Comparison of ENCODE assay signal across 8 cellular contexts in genomic region chr1:165114022-165114888, GRCh38.
DNase-seq lines count a peak whose midpoint lies in the region; ATAC-seq and TF ChIP-seq lines count a peak whose summit lies in the region.

No MANE protein-coding gene starts in this region.

- H3K36me3 ChIP-seq in liver (ENCODE audit: control insufficient read depth in 4 of 4, insufficient read depth in 3 of 4, low read depth in 1 of 4, low read length in 3 of 4): no peaks in the 10 kb centered on the region

- peak; percentile 74 for DNase-seq in DMS153 (lab: John Stamatoyannopoulos, UW)
- peak; percentile 38 for DNase-seq in HK-2 (ENCODE audit: unreplicated experiment)
- DNase-seq in NCI-H526 treated with DMSO at 0.1 percent for 48 hours (lab: John Stamatoyannopoulos, UW): peak; percentile 89
- peak; percentile 21 to 73 for DNase-seq in T47D (ENCODE audit: low read depth in 1 of 2, low spot score in 1 of 2)
- no peak for DNase-seq in T-helper 9 cell

- peak; percentile 85 to 89 for TF ChIP-seq RAD21 in liver (IDR thresholded peaks at IDR 0.05)

- in situ Hi-C loops in T47D (cut with HindIII; ENCODE audit: low pct_unique_long_range_greater_than_20kb, low sequenced_read_pairs): no loop called here

- H3K4me3 ChIP-seq in liver (ENCODE audit: low read depth in 1 of 3, low read length in 3 of 3): no peak overlapping the region

- H3K27ac ChIP-seq in liver (ENCODE audit: low read depth in 1 of 2, low read length in 2 of 2): no peak overlapping the region

- peaks cover 0 to 25% (median 0%) of the 10 kb centered on the region in 4 donors for H3K27me3 ChIP-seq in liver (ENCODE audit: control insufficient read depth in 4 of 4, insufficient read depth in 4 of 4, low read length in 3 of 4)

- WGBS in liver: 23% methylated on average over 14 of the region's 14 CpGs

- H3K4me1 ChIP-seq in liver (ENCODE audit: control insufficient read depth in 4 of 4, insufficient read depth in 4 of 4, low read length in 3 of 4): no peaks in the 10 kb centered on the region

- no peaks in the 10 kb centered on the region for H3K9me3 ChIP-seq in liver (ENCODE audit: control insufficient read depth in 4 of 4, low read length in 3 of 4)

- TF ChIP-seq CTCF in liver (IDR thresholded peaks at IDR 0.05; ENCODE audit: low read depth, low read length, missing input control): peak; percentile 81

- ATAC-seq in GM18909 (IDR thresholded peaks at IDR 0.05; ENCODE audit: poor library complexity, unreplicated experiment) (no peak), HG03159 (IDR thresholded peaks at IDR 0.05; ENCODE audit: unreplicated experiment) (no peak)

- H3K9ac ChIP-seq in liver (ENCODE audit: low read depth in 1 of 2, low read length in 2 of 2): no peak overlapping the region

TF ChIP-seq in liver, 16 proteins besides CTCF, POLR2A, EP300 and RAD21:
- TF ChIP-seq, protein P1, sequence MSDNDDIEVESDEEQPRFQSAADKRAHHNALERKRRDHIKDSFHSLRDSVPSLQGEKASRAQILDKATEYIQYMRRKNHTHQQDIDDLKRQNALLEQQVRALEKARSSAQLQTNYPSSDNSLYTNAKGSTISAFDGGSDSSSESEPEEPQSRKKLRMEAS (IDR thresholded peaks at IDR 0.05): no peak
- TF ChIP-seq YY1 (IDR thresholded peaks at IDR 0.05) (no peak), FOXA2 (IDR thresholded peaks at IDR 0.05) (no peak), TAF1 (conservative IDR thresholded peaks at IDR 0.05) (no peak), JUND (IDR thresholded peaks at IDR 0.05) (no peak), EGR1 (IDR thresholded peaks at IDR 0.05; ENCODE audit: low read depth in 2 of 2) (no peak), SP1 (IDR thresholded peaks at IDR 0.05) (no peak), FOXA1 (IDR thresholded peaks at IDR 0.05) (no peak), HNF4G (IDR thresholded peaks at IDR 0.05) (no peak), NR2F2 (IDR thresholded peaks at IDR 0.05) (no peak), GABPA (IDR thresholded peaks at IDR 0.05 in 1 of 2, conservative IDR thresholded peaks at IDR 0.05 in 1 of 2) (no peak), HNF4A (conservative IDR thresholded peaks at IDR 0.05) (no peak), RXRA (IDR thresholded peaks at IDR 0.05) (no peak)
- TF ChIP-seq, protein P2, sequence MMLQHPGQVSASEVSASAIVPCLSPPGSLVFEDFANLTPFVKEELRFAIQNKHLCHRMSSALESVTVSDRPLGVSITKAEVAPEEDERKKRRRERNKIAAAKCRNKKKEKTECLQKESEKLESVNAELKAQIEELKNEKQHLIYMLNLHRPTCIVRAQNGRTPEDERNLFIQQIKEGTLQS (IDR thresholded peaks at IDR 0.05): no peak
- TF ChIP-seq, protein P3, sequence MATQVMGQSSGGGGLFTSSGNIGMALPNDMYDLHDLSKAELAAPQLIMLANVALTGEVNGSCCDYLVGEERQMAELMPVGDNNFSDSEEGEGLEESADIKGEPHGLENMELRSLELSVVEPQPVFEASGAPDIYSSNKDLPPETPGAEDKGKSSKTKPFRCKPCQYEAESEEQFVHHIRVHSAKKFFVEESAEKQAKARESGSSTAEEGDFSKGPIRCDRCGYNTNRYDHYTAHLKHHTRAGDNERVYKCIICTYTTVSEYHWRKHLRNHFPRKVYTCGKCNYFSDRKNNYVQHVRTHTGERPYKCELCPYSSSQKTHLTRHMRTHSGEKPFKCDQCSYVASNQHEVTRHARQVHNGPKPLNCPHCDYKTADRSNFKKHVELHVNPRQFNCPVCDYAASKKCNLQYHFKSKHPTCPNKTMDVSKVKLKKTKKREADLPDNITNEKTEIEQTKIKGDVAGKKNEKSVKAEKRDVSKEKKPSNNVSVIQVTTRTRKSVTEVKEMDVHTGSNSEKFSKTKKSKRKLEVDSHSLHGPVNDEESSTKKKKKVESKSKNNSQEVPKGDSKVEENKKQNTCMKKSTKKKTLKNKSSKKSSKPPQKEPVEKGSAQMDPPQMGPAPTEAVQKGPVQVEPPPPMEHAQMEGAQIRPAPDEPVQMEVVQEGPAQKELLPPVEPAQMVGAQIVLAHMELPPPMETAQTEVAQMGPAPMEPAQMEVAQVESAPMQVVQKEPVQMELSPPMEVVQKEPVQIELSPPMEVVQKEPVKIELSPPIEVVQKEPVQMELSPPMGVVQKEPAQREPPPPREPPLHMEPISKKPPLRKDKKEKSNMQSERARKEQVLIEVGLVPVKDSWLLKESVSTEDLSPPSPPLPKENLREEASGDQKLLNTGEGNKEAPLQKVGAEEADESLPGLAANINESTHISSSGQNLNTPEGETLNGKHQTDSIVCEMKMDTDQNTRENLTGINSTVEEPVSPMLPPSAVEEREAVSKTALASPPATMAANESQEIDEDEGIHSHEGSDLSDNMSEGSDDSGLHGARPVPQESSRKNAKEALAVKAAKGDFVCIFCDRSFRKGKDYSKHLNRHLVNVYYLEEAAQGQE (IDR thresholded peaks at IDR 0.05): no peak
- TF ChIP-seq, protein P4, sequence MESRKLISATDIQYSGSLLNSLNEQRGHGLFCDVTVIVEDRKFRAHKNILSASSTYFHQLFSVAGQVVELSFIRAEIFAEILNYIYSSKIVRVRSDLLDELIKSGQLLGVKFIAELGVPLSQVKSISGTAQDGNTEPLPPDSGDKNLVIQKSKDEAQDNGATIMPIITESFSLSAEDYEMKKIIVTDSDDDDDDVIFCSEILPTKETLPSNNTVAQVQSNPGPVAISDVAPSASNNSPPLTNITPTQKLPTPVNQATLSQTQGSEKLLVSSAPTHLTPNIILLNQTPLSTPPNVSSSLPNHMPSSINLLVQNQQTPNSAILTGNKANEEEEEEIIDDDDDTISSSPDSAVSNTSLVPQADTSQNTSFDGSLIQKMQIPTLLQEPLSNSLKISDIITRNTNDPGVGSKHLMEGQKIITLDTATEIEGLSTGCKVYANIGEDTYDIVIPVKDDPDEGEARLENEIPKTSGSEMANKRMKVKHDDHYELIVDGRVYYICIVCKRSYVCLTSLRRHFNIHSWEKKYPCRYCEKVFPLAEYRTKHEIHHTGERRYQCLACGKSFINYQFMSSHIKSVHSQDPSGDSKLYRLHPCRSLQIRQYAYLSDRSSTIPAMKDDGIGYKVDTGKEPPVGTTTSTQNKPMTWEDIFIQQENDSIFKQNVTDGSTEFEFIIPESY (IDR thresholded peaks at IDR 0.05): no peak
